1 cellular context compared by ENCODE assay signal in genomic region chr6:15090145-15090579, GRCh38.
TF ChIP-seq lines count a peak whose summit lies in the region.

No MANE protein-coding gene starts in this region.

TF ChIP-seq in K562, 482 proteins besides CTCF, POLR2A, EP300 and RAD21 (continued from another document and continues in another):
- TF ChIP-seq, protein P1, sequence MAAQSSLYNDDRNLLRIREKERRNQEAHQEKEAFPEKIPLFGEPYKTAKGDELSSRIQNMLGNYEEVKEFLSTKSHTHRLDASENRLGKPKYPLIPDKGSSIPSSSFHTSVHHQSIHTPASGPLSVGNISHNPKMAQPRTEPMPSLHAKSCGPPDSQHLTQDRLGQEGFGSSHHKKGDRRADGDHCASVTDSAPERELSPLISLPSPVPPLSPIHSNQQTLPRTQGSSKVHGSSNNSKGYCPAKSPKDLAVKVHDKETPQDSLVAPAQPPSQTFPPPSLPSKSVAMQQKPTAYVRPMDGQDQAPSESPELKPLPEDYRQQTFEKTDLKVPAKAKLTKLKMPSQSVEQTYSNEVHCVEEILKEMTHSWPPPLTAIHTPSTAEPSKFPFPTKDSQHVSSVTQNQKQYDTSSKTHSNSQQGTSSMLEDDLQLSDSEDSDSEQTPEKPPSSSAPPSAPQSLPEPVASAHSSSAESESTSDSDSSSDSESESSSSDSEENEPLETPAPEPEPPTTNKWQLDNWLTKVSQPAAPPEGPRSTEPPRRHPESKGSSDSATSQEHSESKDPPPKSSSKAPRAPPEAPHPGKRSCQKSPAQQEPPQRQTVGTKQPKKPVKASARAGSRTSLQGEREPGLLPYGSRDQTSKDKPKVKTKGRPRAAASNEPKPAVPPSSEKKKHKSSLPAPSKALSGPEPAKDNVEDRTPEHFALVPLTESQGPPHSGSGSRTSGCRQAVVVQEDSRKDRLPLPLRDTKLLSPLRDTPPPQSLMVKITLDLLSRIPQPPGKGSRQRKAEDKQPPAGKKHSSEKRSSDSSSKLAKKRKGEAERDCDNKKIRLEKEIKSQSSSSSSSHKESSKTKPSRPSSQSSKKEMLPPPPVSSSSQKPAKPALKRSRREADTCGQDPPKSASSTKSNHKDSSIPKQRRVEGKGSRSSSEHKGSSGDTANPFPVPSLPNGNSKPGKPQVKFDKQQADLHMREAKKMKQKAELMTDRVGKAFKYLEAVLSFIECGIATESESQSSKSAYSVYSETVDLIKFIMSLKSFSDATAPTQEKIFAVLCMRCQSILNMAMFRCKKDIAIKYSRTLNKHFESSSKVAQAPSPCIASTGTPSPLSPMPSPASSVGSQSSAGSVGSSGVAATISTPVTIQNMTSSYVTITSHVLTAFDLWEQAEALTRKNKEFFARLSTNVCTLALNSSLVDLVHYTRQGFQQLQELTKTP (IDR thresholded peaks at IDR 0.05; ENCODE audit: low read depth in 1 of 2, partially characterized antibody in 2 of 2): peak; percentile 13 to 17
- TF ChIP-seq ZNF830 (CRISPR knock-in tag; IDR thresholded peaks at IDR 0.05): no peak
- no peak for TF ChIP-seq IRF1 (CRISPR knock-in tag; IDR thresholded peaks at IDR 0.05; ENCODE audit: borderline replicate concordance)
- TF ChIP-seq RREB1 (CRISPR knock-in tag; IDR thresholded peaks at IDR 0.05): 0 out of 2 replicates have a peak, but pooled peaks have one; percentile 48
- no peak for TF ChIP-seq ZNF695 (CRISPR knock-in tag; IDR thresholded peaks at IDR 0.05)
- 0 out of 4 replicates have a peak, but pooled peaks of 1 of the 2 experiments have one; percentile 24 for TF ChIP-seq TRIM24 (IDR thresholded peaks at IDR 0.05)
- TF ChIP-seq ZNF584 (CRISPR knock-in tag; IDR thresholded peaks at IDR 0.05; ENCODE audit: low read depth): no peak
- TF ChIP-seq UBTF (IDR thresholded peaks at IDR 0.05; ENCODE audit: borderline replicate concordance in 1 of 2, low read depth in 2 of 2, low read length in 2 of 2): peak in 1 of 2 experiments; percentile 49; a peak in 2 of 4 replicates
- TF ChIP-seq ZFP91 (CRISPR knock-in tag; IDR thresholded peaks at IDR 0.05): peak; percentile 84
- TF ChIP-seq ZNF232 (CRISPR knock-in tag; IDR thresholded peaks at IDR 0.05): 0 out of 2 replicates have a peak, but pooled peaks have one; percentile 30
- no peak for TF ChIP-seq NFE2 (IDR thresholded peaks at IDR 0.05; ENCODE audit: low read depth)
- no peak for TF ChIP-seq SLC30A9 (CRISPR knock-in tag; IDR thresholded peaks at IDR 0.05)
- no peak for TF ChIP-seq ZNF785 (CRISPR knock-in tag; IDR thresholded peaks at IDR 0.05)
- TF ChIP-seq ZSCAN32 (CRISPR knock-in tag; IDR thresholded peaks at IDR 0.05): no peak
- TF ChIP-seq PCBP1 (IDR thresholded peaks at IDR 0.05; ENCODE audit: low read depth, low read length, poor library complexity, severe bottlenecking): no peak
- TF ChIP-seq, protein P2, sequence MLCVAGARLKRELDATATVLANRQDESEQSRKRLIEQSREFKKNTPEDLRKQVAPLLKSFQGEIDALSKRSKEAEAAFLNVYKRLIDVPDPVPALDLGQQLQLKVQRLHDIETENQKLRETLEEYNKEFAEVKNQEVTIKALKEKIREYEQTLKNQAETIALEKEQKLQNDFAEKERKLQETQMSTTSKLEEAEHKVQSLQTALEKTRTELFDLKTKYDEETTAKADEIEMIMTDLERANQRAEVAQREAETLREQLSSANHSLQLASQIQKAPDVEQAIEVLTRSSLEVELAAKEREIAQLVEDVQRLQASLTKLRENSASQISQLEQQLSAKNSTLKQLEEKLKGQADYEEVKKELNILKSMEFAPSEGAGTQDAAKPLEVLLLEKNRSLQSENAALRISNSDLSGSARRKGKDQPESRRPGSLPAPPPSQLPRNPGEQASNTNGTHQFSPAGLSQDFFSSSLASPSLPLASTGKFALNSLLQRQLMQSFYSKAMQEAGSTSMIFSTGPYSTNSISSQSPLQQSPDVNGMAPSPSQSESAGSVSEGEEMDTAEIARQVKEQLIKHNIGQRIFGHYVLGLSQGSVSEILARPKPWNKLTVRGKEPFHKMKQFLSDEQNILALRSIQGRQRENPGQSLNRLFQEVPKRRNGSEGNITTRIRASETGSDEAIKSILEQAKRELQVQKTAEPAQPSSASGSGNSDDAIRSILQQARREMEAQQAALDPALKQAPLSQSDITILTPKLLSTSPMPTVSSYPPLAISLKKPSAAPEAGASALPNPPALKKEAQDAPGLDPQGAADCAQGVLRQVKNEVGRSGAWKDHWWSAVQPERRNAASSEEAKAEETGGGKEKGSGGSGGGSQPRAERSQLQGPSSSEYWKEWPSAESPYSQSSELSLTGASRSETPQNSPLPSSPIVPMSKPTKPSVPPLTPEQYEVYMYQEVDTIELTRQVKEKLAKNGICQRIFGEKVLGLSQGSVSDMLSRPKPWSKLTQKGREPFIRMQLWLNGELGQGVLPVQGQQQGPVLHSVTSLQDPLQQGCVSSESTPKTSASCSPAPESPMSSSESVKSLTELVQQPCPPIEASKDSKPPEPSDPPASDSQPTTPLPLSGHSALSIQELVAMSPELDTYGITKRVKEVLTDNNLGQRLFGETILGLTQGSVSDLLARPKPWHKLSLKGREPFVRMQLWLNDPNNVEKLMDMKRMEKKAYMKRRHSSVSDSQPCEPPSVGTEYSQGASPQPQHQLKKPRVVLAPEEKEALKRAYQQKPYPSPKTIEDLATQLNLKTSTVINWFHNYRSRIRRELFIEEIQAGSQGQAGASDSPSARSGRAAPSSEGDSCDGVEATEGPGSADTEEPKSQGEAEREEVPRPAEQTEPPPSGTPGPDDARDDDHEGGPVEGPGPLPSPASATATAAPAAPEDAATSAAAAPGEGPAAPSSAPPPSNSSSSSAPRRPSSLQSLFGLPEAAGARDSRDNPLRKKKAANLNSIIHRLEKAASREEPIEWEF (CRISPR knock-in tag; IDR thresholded peaks at IDR 0.05): no peak
- TF ChIP-seq HNRNPL (IDR thresholded peaks at IDR 0.05; ENCODE audit: low read depth, low read length): no peak
- no peak for TF ChIP-seq MTA1 (IDR thresholded peaks at IDR 0.05; ENCODE audit: borderline replicate concordance)
- peak; percentile 65 for TF ChIP-seq SUPT5H (IDR thresholded peaks at IDR 0.05)
- TF ChIP-seq RAD51 (IDR thresholded peaks at IDR 0.05; ENCODE audit: borderline replicate concordance, low read depth): no peak
- TF ChIP-seq MNT (conservative IDR thresholded peaks at IDR 0.05): no peak
- TF ChIP-seq POLR2AphosphoS2 (IDR thresholded peaks at IDR 0.05; ENCODE audit: low read length): peak; percentile 63; the same call in 1 of the 2 replicates
- no peak for TF ChIP-seq TCF3 (CRISPR knock-in tag; IDR thresholded peaks at IDR 0.05)
- TF ChIP-seq ETS2 (tag; IDR thresholded peaks at IDR 0.05; ENCODE audit: borderline replicate concordance, poor library complexity, severe bottlenecking): no peak
- peak in 1 of 3 experiments; percentile 58 for TF ChIP-seq YY1 (IDR thresholded peaks at IDR 0.05; ENCODE audit: borderline replicate concordance in 1 of 3, control insufficient read depth in 1 of 3, extremely low read depth in 1 of 3, insufficient read depth in 3 of 3, insufficient read length in 1 of 3, insufficient replicate concordance in 2 of 3, low read depth in 1 of 3, low read length in 2 of 3)
- TF ChIP-seq RBM25 (IDR thresholded peaks at IDR 0.05; ENCODE audit: low read depth, low read length, severe bottlenecking): no peak
- TF ChIP-seq JUNB (CRISPR knock-in tag; conservative IDR thresholded peaks at IDR 0.05): no peak
- TF ChIP-seq, protein P3, sequence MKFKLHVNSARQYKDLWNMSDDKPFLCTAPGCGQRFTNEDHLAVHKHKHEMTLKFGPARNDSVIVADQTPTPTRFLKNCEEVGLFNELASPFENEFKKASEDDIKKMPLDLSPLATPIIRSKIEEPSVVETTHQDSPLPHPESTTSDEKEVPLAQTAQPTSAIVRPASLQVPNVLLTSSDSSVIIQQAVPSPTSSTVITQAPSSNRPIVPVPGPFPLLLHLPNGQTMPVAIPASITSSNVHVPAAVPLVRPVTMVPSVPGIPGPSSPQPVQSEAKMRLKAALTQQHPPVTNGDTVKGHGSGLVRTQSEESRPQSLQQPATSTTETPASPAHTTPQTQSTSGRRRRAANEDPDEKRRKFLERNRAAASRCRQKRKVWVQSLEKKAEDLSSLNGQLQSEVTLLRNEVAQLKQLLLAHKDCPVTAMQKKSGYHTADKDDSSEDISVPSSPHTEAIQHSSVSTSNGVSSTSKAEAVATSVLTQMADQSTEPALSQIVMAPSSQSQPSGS (CRISPR knock-in tag; IDR thresholded peaks at IDR 0.05): no peak
